ENCODE assay signal across 1 cellular context in genomic region chr2:75799859-75800258, GRCh38.
TF ChIP-seq lines count a peak whose summit lies in the region.

No MANE protein-coding gene starts in this region.

TF ChIP-seq in HepG2, 621 proteins besides CTCF, POLR2A, EP300 and RAD21 (continued from another document):
- TF ChIP-seq TERF1 (CRISPR knock-in tag; IDR thresholded peaks at IDR 0.05): no peak
- TF ChIP-seq ZNF709 (CRISPR knock-in tag; IDR thresholded peaks at IDR 0.05): no peak
- TF ChIP-seq HES4 (CRISPR knock-in tag; IDR thresholded peaks at IDR 0.05; ENCODE audit: borderline replicate concordance): no peak
- no peak for TF ChIP-seq ATF7 (IDR thresholded peaks at IDR 0.05)
- TF ChIP-seq ATF7 (CRISPR knock-in tag; IDR thresholded peaks at IDR 0.05): no peak
